15 cellular contexts compared by ENCODE assay signal in genomic region chrX:27746516-27746915, GRCh38.
DNase-seq lines count a peak whose midpoint lies in the region; ATAC-seq lines count a peak whose summit lies in the region.
"Had no signal": no experiment of that assay in that cellular context is flagged by ENCODE, and none has a peak within 500 bp of the region (broad histone marks: within the 10 kb centered on the region; RNA-seq: fewer than 3 reads in every experiment).

No MANE protein-coding gene starts in this region.

- DNase-seq in DMS53 (lab: John Stamatoyannopoulos, UW) (peak; percentile 83), Daoy (ENCODE audit: low read depth) (peak; percentile 2), RPMI7951 (ENCODE audit: low read depth) (peak; percentile 0), C1 segment of cervical spinal cord (lab: John Stamatoyannopoulos, UW) (no peak)
- DNase-seq: CD4-positive, alpha-beta T cell; CD8-positive, alpha-beta memory T cell; DMS 273 treated with DMSO at 0.1 percent for 48 hours; DND-41; EL; GDM1; H9 had no signal

- ATAC-seq in HG03159 (IDR thresholded peaks at IDR 0.05; ENCODE audit: unreplicated experiment) (no peak), GM18861 (IDR thresholded peaks at IDR 0.05; ENCODE audit: unreplicated experiment) (no peak)
- ATAC-seq: GM12878, HCT116 had no signal

Comparison
In these comparisons a context has a peak if more than half of its experiments do, and no peak if none do; other contexts are left out.
1. DNase-seq: peak in DMS53 (single experiment), Daoy (single experiment) and RPMI7951 (single experiment); none in C1 segment of cervical spinal cord (0 of 14).